ENCODE assay signal across 8 cellular contexts in genomic region chr11:117180661-117181585, GRCh38. TPM values are rescaled to one million over a fixed set of nuclear protein-coding genes. Genes with fewer than 3 reads are reported as not detected.
DNase-seq lines count a peak whose midpoint lies in the region; ATAC-seq and TF ChIP-seq lines count a peak whose summit lies in the region.

No MANE protein-coding gene starts in this region.

- peak; percentile 30 for ATAC-seq in HG03175 (IDR thresholded peaks at IDR 0.05; ENCODE audit: unreplicated experiment)
- ATAC-seq in sciatic nerve: peak; percentile 33

- peaks cover 14 to 28% of the 10 kb centered on the region in 2 donors for H3K4me1 ChIP-seq in ascending aorta

- peak overlapping the region; percentile 28 to 97 for H3K4me3 ChIP-seq in ascending aorta

- H3K9me3 ChIP-seq in ascending aorta: no peaks in the 10 kb centered on the region

- H3K27me3 ChIP-seq in ascending aorta: no peaks in the 10 kb centered on the region

- peak overlapping the region; percentile 98 to 99 for H3K27ac ChIP-seq in ascending aorta

- DNase-seq in DMS 273 treated with DMSO at 0.1 percent for 48 hours (lab: John Stamatoyannopoulos, UW) (peak; percentile 2), SKM-1 (lab: John Stamatoyannopoulos, UW; ENCODE audit: unreplicated experiment) (peak; percentile 84), ascending aorta (ENCODE audit: low spot score in 2 of 2) (peak in 1 of 2 donors; percentile 90), iPS DF 19.7 (ENCODE audit: low read depth, low spot score) (peak; percentile 75), sciatic nerve (ENCODE audit: low spot score) (peak; percentile 84), NCI-H345 treated with DMSO at 0.1 percent for 48 hours (lab: John Stamatoyannopoulos, UW; ENCODE audit: unreplicated experiment) (no peak), NCI-H187 treated with DMSO at 0.1 percent for 48 hours (lab: John Stamatoyannopoulos, UW) (no peak)

- intact Hi-C loops in ascending aorta (cut with DNase I) (loop anchor here (1.0 kb wide), 1 partner anchor 45 kb away; no protein-coding TSS in a partner anchor), sciatic nerve (cut with DNase I) (no loop called here)

- TF ChIP-seq CTCF in ascending aorta (IDR thresholded peaks at IDR 0.05): peak; percentile 74 to 76 (median 76)

- peaks cover 18 to 33% of the 10 kb centered on the region in 2 donors for H3K36me3 ChIP-seq in ascending aorta

RNA-seq across cellular contexts. Expression of gene SIDT2, which starts 2.4 kb away (rescaled TPM):
- 45.4 TPM for total RNA-seq in ascending aorta
- total RNA-seq in sciatic nerve: 94.4 TPM

RNA-seq across cellular contexts. Expression of gene TAGLN, which starts 18.2 kb away (rescaled TPM):
- total RNA-seq in ascending aorta (6,542 TPM), sciatic nerve (1,988 TPM)

RNA-seq across cellular contexts. Expression of gene PAFAH1B2, which starts 36.8 kb away (rescaled TPM):
- total RNA-seq in ascending aorta (60.7 TPM), sciatic nerve (104 TPM)

RNA-seq across cellular contexts. Expression of gene PCSK7, which starts 51.0 kb away (rescaled TPM):
- total RNA-seq in ascending aorta (112 TPM), sciatic nerve (68.7 TPM)

RNA-seq across cellular contexts. Expression of gene RNF214, which starts 51.5 kb away (rescaled TPM):
- total RNA-seq in ascending aorta: 0.53 TPM
- 36.8 TPM for total RNA-seq in sciatic nerve

Comparison
In these comparisons a context has a peak if more than half of its experiments do, and no peak if none do; other contexts are left out.
1. DNase-seq: peak in DMS 273 treated with DMSO at 0.1 percent for 48 hours (single experiment), SKM-1 (single experiment), iPS DF 19.7 (single experiment) and sciatic nerve (single experiment); none in NCI-H345 treated with DMSO at 0.1 percent for 48 hours (single experiment) and NCI-H187 treated with DMSO at 0.1 percent for 48 hours (single experiment).